ENCODE assay signal across 24 cellular contexts in genomic region chr19:49344516-49345423, GRCh38. TPM values are rescaled to one million over a fixed set of nuclear protein-coding genes. Genes with fewer than 3 reads are reported as not detected.
DNase-seq lines count a peak whose midpoint lies in the region; ATAC-seq and TF ChIP-seq lines count a peak whose summit lies in the region.
"Had no signal": no experiment of that assay in that cellular context is flagged by ENCODE, and none has a peak within 500 bp of the region (broad histone marks: within the 10 kb centered on the region; RNA-seq: fewer than 3 reads in every experiment).

No MANE protein-coding gene starts in this region.

- H3K4me1 Mint-ChIP-seq in chondrocyte (ENCODE audit: low read depth), result no peaks in the 10 kb centered on the region
- peaks cover 44% of the 10 kb centered on the region for H3K4me1 Mint-ChIP-seq in nephron progenitor cell

- H3K27ac Mint-ChIP-seq in chondrocyte (ENCODE audit: unreplicated experiment), result no peak overlapping the region
- H3K27ac Mint-ChIP-seq in nephron progenitor cell, result peak overlapping the region; percentile 97
- H3K27ac Mint-ChIP-seq: activated naive CD4-positive, alpha-beta T cell treated with anti-CD3 and anti-CD28 coated beads for 36 hours; activated T-cell treated with anti-CD3 and anti-CD28 coated beads, Interleukin-2, amount 50 U/mL, for 24 hours; WTC11 had no signal

- no peaks in the 10 kb centered on the region for H3K27me3 Mint-ChIP-seq in chondrocyte (ENCODE audit: low read depth)
- H3K27me3 Mint-ChIP-seq in nephron progenitor cell (ENCODE audit: low read depth, poor library complexity), result peaks cover 13% of the 10 kb centered on the region
- H3K27me3 Mint-ChIP-seq: activated T-cell treated with anti-CD3 and anti-CD28 coated beads, Interleukin-2, amount 50 U/mL, for 24 hours had no signal

- H3K4me3 Mint-ChIP-seq in chondrocyte (ENCODE audit: unreplicated experiment) (no peak overlapping the region), nephron progenitor cell (peak overlapping the region; percentile 16)
- H3K4me3 Mint-ChIP-seq: activated naive CD4-positive, alpha-beta T cell treated with anti-CD3 and anti-CD28 coated beads for 36 hours; activated T-cell treated with anti-CD3 and anti-CD28 coated beads, Interleukin-2, amount 50 U/mL, for 24 hours; WTC11 had no signal

- H3K36me3 Mint-ChIP-seq in chondrocyte (ENCODE audit: low read depth) (peaks cover 54% of the 10 kb centered on the region), nephron progenitor cell (ENCODE audit: low read depth) (peaks cover 95% of the 10 kb centered on the region)

- H3K9me3 Mint-ChIP-seq in chondrocyte (ENCODE audit: low read depth) (no peaks in the 10 kb centered on the region), nephron progenitor cell (peaks cover 4% of the 10 kb centered on the region)
- H3K9me3 Mint-ChIP-seq: activated naive CD4-positive, alpha-beta T cell treated with anti-CD3 and anti-CD28 coated beads for 36 hours; activated T-cell treated with anti-CD3 and anti-CD28 coated beads, Interleukin-2, amount 50 U/mL, for 24 hours; WTC11 had no signal

- no peak for ATAC-seq in GM19395 (IDR thresholded peaks at IDR 0.05; ENCODE audit: unreplicated experiment)
- ATAC-seq: WTC11 had no signal

- DNase-seq in NCI-H2227 (lab: John Stamatoyannopoulos, UW; ENCODE audit: unreplicated experiment) (peak; percentile 31), NCI-H2227 treated with DMSO at 0.1 percent for 48 hours (lab: John Stamatoyannopoulos, UW) (no peak), GM13976 (ENCODE audit: low spot score) (peak; percentile 8), chondrocyte (ENCODE audit: low spot score) (peak; percentile 44), nephron progenitor cell (no peak), D341Med (ENCODE audit: low spot score) (no peak)
- no peak for DNase-seq in stimulated activated CD4-positive, alpha-beta T cell treated with anti-CD3 and anti-CD28 coated beads, Interleukin-1b, Interleukin-23, amount 100 ng/mL, for 48 hours
- DNase-seq: 8988T; activated CD4-positive, alpha-beta T cell treated with anti-CD3 and anti-CD28 coated beads, Interleukin-2, amount 50 U/mL, for 48 hours; activated naive CD4-positive, alpha-beta T cell treated with anti-CD3 and anti-CD28 coated beads for 36 hours; activated T-cell treated with anti-CD3 and anti-CD28 coated beads, Interleukin-2, amount 50 U/mL, for 24 hours; mesenchymal stem cell; NCI-H1105 treated with DMSO at 0.1 percent for 48 hours; NCI-H2081; NCI-H510A treated with DMSO at 0.1 percent for 48 hours; PC-9; SJCRH30; substantia nigra had no signal

- in situ Hi-C loops in GM13976 (cut with MboI; ENCODE audit: low sequenced_read_pairs, unreplicated experiment), result no loop called here

- no peak for TF ChIP-seq CTCF in GM13976 (IDR thresholded peaks at IDR 0.05; ENCODE audit: borderline replicate concordance, control extremely low read depth, extremely low read depth, insufficient read depth, missing control alignments)
- TF ChIP-seq CTCF in chondrocyte (IDR thresholded peaks at IDR 0.05), result no peak
- TF ChIP-seq CTCF in nephron progenitor cell (IDR thresholded peaks at IDR 0.05), result no peak

RNA-seq across cellular contexts. Expression of gene CD37, which starts 9.6 kb away (rescaled TPM):
- total RNA-seq in chondrocyte, result not detected in 3 replicates
- total RNA-seq: kidney epithelial cell, PC-9, SJCRH30 had no signal

RNA-seq across cellular contexts. Expression of gene TEAD2, which starts 17.4 kb away (rescaled TPM):
- 49.6 to 63.8 TPM (median 62.6 TPM) in 3 replicates for total RNA-seq in chondrocyte
- total RNA-seq: T-helper 2 cell treated with Interferon-gamma antibody and Interleukin-4, amounts not matched to agents 100 ng/mL and 5 ng/mL, for 36 hours had no signal

RNA-seq across cellular contexts. Expression of gene DKKL1, which starts 18.9 kb away (rescaled TPM):
- 1.5 to 2.4 TPM (median 2.1 TPM) in 3 replicates for total RNA-seq in chondrocyte
- total RNA-seq: activated naive CD4-positive, alpha-beta T cell treated with anti-CD3 and anti-CD28 coated beads for 36 hours; PC-9; T-helper 2 cell treated with Interferon-gamma antibody and Interleukin-4, amounts not matched to agents 100 ng/mL and 5 ng/mL, for 36 hours had no signal

RNA-seq across cellular contexts. Expression of gene SLC6A16, which starts 19.8 kb away (rescaled TPM):
- total RNA-seq in chondrocyte, result 3.5 to 5.2 TPM (median 3.5 TPM) in 3 replicates

RNA-seq across cellular contexts. Expression of gene KASH5, which starts 43.3 kb away (rescaled TPM):
- total RNA-seq in chondrocyte, result not detected in 3 replicates
- total RNA-seq: astrocyte, kidney epithelial cell, SJCRH30, ureter had no signal

Comparison
In these comparisons a context has a peak if more than half of its experiments do, and no peak if none do; other contexts are left out.
1. DNase-seq: peak in NCI-H2227 (single experiment), GM13976 (single experiment) and chondrocyte (single experiment); none in NCI-H2227 treated with DMSO at 0.1 percent for 48 hours (single experiment), nephron progenitor cell (single experiment), D341Med (single experiment) and stimulated activated CD4-positive, alpha-beta T cell treated with anti-CD3 and anti-CD28 coated beads, Interleukin-1b, Interleukin-23, amount 100 ng/mL, for 48 hours (single experiment).